ENCODE assay signal across 8 cellular contexts in genomic region chr16:47493358-47494337, GRCh38. TPM values are rescaled to one million over a fixed set of nuclear protein-coding genes. Genes with fewer than 3 reads are reported as not detected.
DNase-seq lines count a peak whose midpoint lies in the region; ATAC-seq lines count a peak whose summit lies in the region.

No MANE protein-coding gene starts in this region.

- H3K4me3 ChIP-seq in skeletal muscle satellite cell (ENCODE audit: low read length): no peak overlapping the region

- ATAC-seq in GM18907 (IDR thresholded peaks at IDR 0.05; ENCODE audit: unreplicated experiment) (peak; percentile 58), HG02870 (IDR thresholded peaks at IDR 0.05; ENCODE audit: unreplicated experiment) (peak; percentile 53), GM19351 (IDR thresholded peaks at IDR 0.05; ENCODE audit: unreplicated experiment) (no peak)

- H3K27me3 ChIP-seq in skeletal muscle satellite cell (ENCODE audit: control insufficient read depth, insufficient read depth, low read length): no peaks in the 10 kb centered on the region

- H3K27me3 Mint-ChIP-seq in activated T-helper 1 cell treated with anti-CD3 and anti-CD28 coated beads, Interleukin-12 subunit alpha, Interleukin-12 subunit beta, Interleukin-2, Interleukin-4 antibody, amounts not matched to agents 30 ng/mL and 10 ng/mL and 1 ng/mL, durations not matched to agents 14 hours and 24 hours and 36 hours (ENCODE audit: insufficient read depth): no peaks in the 10 kb centered on the region

- peak overlapping the region; percentile 34 for H3K4me2 ChIP-seq in skeletal muscle satellite cell (ENCODE audit: low read length)

- no peak overlapping the region for H3K4me3 Mint-ChIP-seq in activated T-helper 1 cell treated with anti-CD3 and anti-CD28 coated beads, Interleukin-12 subunit alpha, Interleukin-12 subunit beta, Interleukin-2, Interleukin-4 antibody, amounts not matched to agents 30 ng/mL and 10 ng/mL and 1 ng/mL, durations not matched to agents 14 hours and 24 hours and 36 hours

- intact Hi-C loops in activated T-helper 1 cell treated with anti-CD3 and anti-CD28 coated beads, Interleukin-12 subunit alpha, Interleukin-12 subunit beta, Interleukin-2, Interleukin-4 antibody, amounts not matched to agents 30 ng/mL and 10 ng/mL and 1 ng/mL, durations not matched to agents 14 hours and 24 hours and 36 hours (cut with micrococcal nuclease): no loop called here

- peaks cover 6% of the 10 kb centered on the region for H3K9me3 ChIP-seq in skeletal muscle satellite cell (replicated peaks; ENCODE audit: low read length)

- H3K4me1 ChIP-seq in skeletal muscle satellite cell (ENCODE audit: control insufficient read depth, insufficient read depth, low read length): peaks cover 9% of the 10 kb centered on the region

- peak; percentile 19 for DNase-seq in SKM-1 treated with dmso at 0.1 percent for 144 hours (lab: John Stamatoyannopoulos, UW; ENCODE audit: unreplicated experiment)
- no peak for DNase-seq in DMS53 treated with DMSO at 0.1 percent for 48 hours (lab: John Stamatoyannopoulos, UW; ENCODE audit: unreplicated experiment)
- no peak for DNase-seq in activated T-helper 1 cell treated with anti-CD3 and anti-CD28 coated beads, Interleukin-12 subunit alpha, Interleukin-12 subunit beta, Interleukin-2, Interleukin-4 antibody, amounts not matched to agents 30 ng/mL and 10 ng/mL and 1 ng/mL, durations not matched to agents 14 hours and 24 hours and 36 hours (ENCODE audit: low spot score)
- no peak for DNase-seq in kidney tubule cell (ENCODE audit: low spot score)

- H3K9me3 Mint-ChIP-seq in activated T-helper 1 cell treated with anti-CD3 and anti-CD28 coated beads, Interleukin-12 subunit alpha, Interleukin-12 subunit beta, Interleukin-2, Interleukin-4 antibody, amounts not matched to agents 30 ng/mL and 10 ng/mL and 1 ng/mL, durations not matched to agents 14 hours and 24 hours and 36 hours: peaks cover 11% of the 10 kb centered on the region

- peaks cover 26% of the 10 kb centered on the region for H3K4me1 Mint-ChIP-seq in activated T-helper 1 cell treated with anti-CD3 and anti-CD28 coated beads, Interleukin-12 subunit alpha, Interleukin-12 subunit beta, Interleukin-2, Interleukin-4 antibody, amounts not matched to agents 30 ng/mL and 10 ng/mL and 1 ng/mL, durations not matched to agents 14 hours and 24 hours and 36 hours (ENCODE audit: low read depth)

- H3K27ac Mint-ChIP-seq in activated T-helper 1 cell treated with anti-CD3 and anti-CD28 coated beads, Interleukin-12 subunit alpha, Interleukin-12 subunit beta, Interleukin-2, Interleukin-4 antibody, amounts not matched to agents 30 ng/mL and 10 ng/mL and 1 ng/mL, durations not matched to agents 14 hours and 24 hours and 36 hours: no peak overlapping the region

- peaks cover 11% of the 10 kb centered on the region for H3K36me3 Mint-ChIP-seq in activated T-helper 1 cell treated with anti-CD3 and anti-CD28 coated beads, Interleukin-12 subunit alpha, Interleukin-12 subunit beta, Interleukin-2, Interleukin-4 antibody, amounts not matched to agents 30 ng/mL and 10 ng/mL and 1 ng/mL, durations not matched to agents 14 hours and 24 hours and 36 hours (ENCODE audit: low read depth)

- H3K36me3 ChIP-seq in skeletal muscle satellite cell (ENCODE audit: insufficient read depth, low read length): peaks cover 6% of the 10 kb centered on the region

- H3K9ac ChIP-seq in skeletal muscle satellite cell (ENCODE audit: low read depth, low read length): no peak overlapping the region

RNA-seq across cellular contexts. Expression of gene PHKB, which starts 32.5 kb away (rescaled TPM):
- total RNA-seq in skeletal muscle satellite cell (2012; rRNA removed): 39.3 and 48.7 TPM in 2 replicates
- 24.4 and 26.6 TPM in 2 replicates for total RNA-seq in activated T-helper 1 cell treated with anti-CD3 and anti-CD28 coated beads, Interleukin-12 subunit alpha, Interleukin-12 subunit beta, Interleukin-2, Interleukin-4 antibody, amounts not matched to agents 30 ng/mL and 10 ng/mL and 1 ng/mL, durations not matched to agents 14 hours and 24 hours and 36 hours

RNA-seq across cellular contexts. Expression of gene ITFG1, which starts 32.8 kb away (rescaled TPM):
- 35.4 and 37.5 TPM in 2 replicates for total RNA-seq in skeletal muscle satellite cell (2012; rRNA removed)
- total RNA-seq in activated T-helper 1 cell treated with anti-CD3 and anti-CD28 coated beads, Interleukin-12 subunit alpha, Interleukin-12 subunit beta, Interleukin-2, Interleukin-4 antibody, amounts not matched to agents 30 ng/mL and 10 ng/mL and 1 ng/mL, durations not matched to agents 14 hours and 24 hours and 36 hours: 25.4 and 27.6 TPM in 2 replicates
